ENCODE assay signal across 8 cellular contexts in the genomic region with DNA sequence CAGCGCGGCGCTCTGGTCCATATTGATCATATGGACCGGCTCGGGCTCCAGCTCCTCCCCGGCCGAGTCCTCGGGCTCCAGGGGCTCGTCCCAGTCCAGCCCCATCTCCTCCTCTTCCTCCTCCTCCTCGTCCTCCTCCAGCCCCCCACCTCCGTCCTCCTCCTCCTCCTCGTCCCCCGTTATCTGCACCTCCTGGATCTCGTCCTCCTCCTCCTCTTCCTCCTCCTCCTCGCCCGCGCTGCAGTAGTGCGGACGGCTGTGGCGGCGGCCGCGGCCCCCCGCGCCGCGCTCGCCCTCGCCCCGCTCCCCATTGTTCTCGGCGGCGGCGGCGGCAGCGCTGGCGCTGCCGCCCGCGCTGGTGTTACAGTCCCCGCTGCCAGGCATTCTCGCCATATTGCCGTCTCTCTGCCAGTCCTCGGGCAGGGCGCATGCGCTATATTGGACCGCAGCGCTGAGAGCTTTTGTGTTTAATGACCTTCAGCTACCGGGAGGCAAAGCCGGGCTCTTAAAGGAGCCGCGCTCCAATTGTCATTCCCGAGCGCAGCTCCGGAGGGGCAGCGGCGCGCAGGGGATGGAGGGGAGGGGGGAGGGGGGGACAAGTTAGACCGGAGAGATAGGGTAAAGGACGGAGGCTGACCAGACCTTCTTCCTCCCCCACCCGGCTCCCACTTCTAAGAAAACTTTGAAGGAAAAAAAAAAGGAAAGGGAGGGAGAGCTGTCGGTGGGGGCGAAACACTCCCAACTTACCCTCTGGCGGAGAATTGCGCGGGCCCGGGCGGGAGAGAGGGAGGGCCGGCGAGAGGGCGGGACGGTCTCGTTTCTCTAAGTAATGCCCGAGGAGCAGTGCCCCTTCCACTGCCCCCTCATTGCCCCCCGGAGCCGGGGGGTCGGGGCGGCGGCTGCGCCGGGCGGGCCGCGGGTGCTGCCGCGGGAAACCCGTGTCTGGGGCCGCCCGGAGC.
DNase-seq lines count a peak whose midpoint lies in the region; ATAC-seq, FAIRE-seq and TF ChIP-seq lines count a peak whose summit lies in the region.

Gene KCTD1 (minus strand): TSS at position 410 of the 959 bp plus-strand sequence. CDS start 17 bp downstream, at position 393.

- FAIRE-seq in RCC 7860 (lab: Jason Lieb, UNC) = no peak

- peak; percentile 49 for ATAC-seq in GM21717 (IDR thresholded peaks at IDR 0.05; ENCODE audit: unreplicated experiment)
- peak; percentile 70 for ATAC-seq in stimulated activated naive CD8-positive, alpha-beta T cell treated with anti-CD3 and anti-CD28 coated beads, Interleukin-15, amount 100 ng/mL, for 72 hours

- no peaks in the 10 kb centered on the region for H3K27me3 ChIP-seq in KMS-11 (ENCODE audit: insufficient read depth, low read depth)

- peak within 1 kb of the TSS; percentile 70 for H3K9ac ChIP-seq in KMS-11

- H3K36me3 ChIP-seq in KMS-11 (ENCODE audit: insufficient read depth) = no peaks in the 10 kb centered on the region

- H3K4me3 Mint-ChIP-seq in nephron = peak within 1 kb of the TSS; percentile 98 to 99 (median 98)
- peak within 1 kb of the TSS; percentile 90 to 92 for H3K4me3 Mint-ChIP-seq in stimulated activated naive CD8-positive, alpha-beta T cell treated with anti-CD3 and anti-CD28 coated beads, Interleukin-15, amount 100 ng/mL, for 72 hours

- H2AFZ ChIP-seq in KMS-11 (ENCODE audit: low read depth) = peak within 1 kb of the TSS; percentile 98

- H3K4me2 ChIP-seq in KMS-11 = peak within 1 kb of the TSS; percentile 95

- no peaks in the 10 kb centered on the region for H3K9me3 Mint-ChIP-seq in nephron
- H3K9me3 Mint-ChIP-seq in stimulated activated naive CD8-positive, alpha-beta T cell treated with anti-CD3 and anti-CD28 coated beads, Interleukin-15, amount 100 ng/mL, for 72 hours = no peaks in the 10 kb centered on the region

- peaks cover 7% of the 10 kb centered on the region for H3K36me3 Mint-ChIP-seq in nephron (ENCODE audit: low read depth)

- H3K4me1 ChIP-seq in KMS-11 (ENCODE audit: low read depth, poor library complexity, severe bottlenecking) = peaks cover 35% of the 10 kb centered on the region

- 0 out of 2 replicates have a peak within 1 kb of the TSS, but pooled peaks have one; percentile 27 for H3K27ac ChIP-seq in KMS-11

- no peak for TF ChIP-seq CTCF in KMS-11 (conservative IDR thresholded peaks at IDR 0.05; ENCODE audit: low read depth, low read length)
- no peak for TF ChIP-seq CTCF in nephron (IDR thresholded peaks at IDR 0.05; ENCODE audit: unreplicated experiment in 3 of 3)

- DNase-seq in DMS53 treated with DMSO at 0.1 percent for 48 hours (lab: John Stamatoyannopoulos, UW; ENCODE audit: unreplicated experiment) = peak; percentile 57
- DNase-seq in RCC 7860 (ENCODE audit: low spot score) = peak; percentile 72
- peak; percentile 46 for DNase-seq in activated T-helper 9 cell treated with anti-CD3 and anti-CD28 coated beads, Interleukin-2, amount 50 U/mL, for 16 hours (ENCODE audit: low read depth)
- DNase-seq in fibroblast of the conjunctiva (ENCODE audit: low read depth) = peak; percentile 77
- DNase-seq in stimulated activated naive CD8-positive, alpha-beta T cell treated with anti-CD3 and anti-CD28 coated beads, Interleukin-15, amount 100 ng/mL, for 72 hours = peak; percentile 72 to 83

- H4K20me1 ChIP-seq in KMS-11 (ENCODE audit: insufficient read depth) = 0 out of 2 replicates have a peak, but pooled peaks cover 4% of the 10 kb centered on the region

- peak within 1 kb of the TSS; percentile 26 to 94 (median 94) for H3K27ac Mint-ChIP-seq in nephron
- H3K27ac Mint-ChIP-seq in stimulated activated naive CD8-positive, alpha-beta T cell treated with anti-CD3 and anti-CD28 coated beads, Interleukin-15, amount 100 ng/mL, for 72 hours = peak within 1 kb of the TSS in 1 of 2 donors; percentile 96

- H3K79me2 ChIP-seq in KMS-11 (ENCODE audit: insufficient read depth, low read depth) = no peaks in the 10 kb centered on the region; the same call in 1 of the 2 replicates

- H3K27me3 Mint-ChIP-seq in nephron (ENCODE audit: low read depth) = peaks cover 61% of the 10 kb centered on the region
- H3K27me3 Mint-ChIP-seq in stimulated activated naive CD8-positive, alpha-beta T cell treated with anti-CD3 and anti-CD28 coated beads, Interleukin-15, amount 100 ng/mL, for 72 hours = peaks cover 47% of the 10 kb centered on the region

- peaks cover 44% of the 10 kb centered on the region for H3K4me1 Mint-ChIP-seq in nephron
- H3K4me1 Mint-ChIP-seq in stimulated activated naive CD8-positive, alpha-beta T cell treated with anti-CD3 and anti-CD28 coated beads, Interleukin-15, amount 100 ng/mL, for 72 hours = peaks cover 46% of the 10 kb centered on the region

- no peak within 1 kb of the TSS for H3K4me3 ChIP-seq in KMS-11 (IDR thresholded peaks at IDR 0.05; ENCODE audit: insufficient read depth, low read depth, low read length)
